ENCODE assay signal across 11 cellular contexts in the genomic region with DNA sequence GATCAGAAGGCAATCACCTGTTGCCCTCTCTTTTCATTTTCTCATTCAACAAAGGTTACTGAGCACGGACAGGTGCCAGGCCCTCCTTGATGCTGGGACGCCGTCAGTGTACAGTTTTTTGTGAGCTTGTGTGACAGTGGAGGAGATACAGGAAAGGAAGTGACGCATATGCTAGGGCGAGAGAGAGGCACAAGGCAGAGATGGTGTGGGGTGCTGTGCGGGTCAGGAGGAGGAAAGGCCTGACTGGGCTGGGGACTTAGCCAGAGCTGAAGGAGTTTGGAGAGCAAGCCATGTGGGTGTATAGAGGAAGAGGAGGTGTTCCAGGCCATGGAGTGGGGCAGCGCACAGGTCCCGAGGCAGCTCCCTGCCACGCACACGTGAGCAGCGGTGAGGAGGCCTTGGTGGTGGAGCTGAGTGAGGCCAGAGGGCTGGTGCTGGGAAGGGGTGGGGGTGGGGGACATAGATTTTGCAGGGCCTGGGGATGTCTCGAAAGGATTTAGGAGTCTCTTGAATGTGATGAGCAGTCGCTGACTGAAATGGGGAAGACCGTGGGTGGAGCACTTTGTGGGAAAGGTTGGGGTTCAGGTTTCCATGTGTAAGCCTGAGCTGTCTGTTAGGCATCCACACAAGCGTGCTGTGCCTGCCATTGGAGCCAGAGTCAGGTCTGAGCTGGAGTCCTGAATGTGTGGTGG. TPM values are rescaled to one million over a fixed set of nuclear protein-coding genes. Genes with fewer than 3 reads are reported as not detected.
A peak's percentile ranks its signal among the peaks of the same experiment; 100 is the strongest.
DNase-seq lines count a peak whose midpoint lies in the region; ATAC-seq and TF ChIP-seq lines count a peak whose summit lies in the region.
"Had no signal": no experiment of that assay in that cellular context is flagged by ENCODE, and none has a peak within 500 bp of the region (broad histone marks: within the 10 kb centered on the region; RNA-seq: fewer than 3 reads in every experiment).

No MANE protein-coding gene starts in this region.

- H3K36me3 Mint-ChIP-seq in CD4-positive, alpha-beta T cell (ENCODE audit: low read depth), result peaks cover 80% of the 10 kb centered on the region
- H3K36me3 Mint-ChIP-seq in T-helper 1 cell treated with Interleukin-12 subunit alpha and Interleukin-12 subunit beta and Interleukin-4 antibody, amounts not matched to agents 30 μg/mL and 1 μg/mL, for 36 hours (ENCODE audit: low read depth), result peaks cover 41% of the 10 kb centered on the region
- H3K36me3 Mint-ChIP-seq in naive thymus-derived CD8-positive, alpha-beta T cell, result peaks cover 0 to 84% (median 15%) of the 10 kb centered on the region in 3 donors
- peaks cover 33% of the 10 kb centered on the region for H3K36me3 Mint-ChIP-seq in endothelial cell (ENCODE audit: low read depth, unreplicated experiment)

- H3K27me3 ChIP-seq in CD4-positive, alpha-beta T cell (ENCODE audit: control insufficient read depth, insufficient read depth, low read length), result no peaks in the 10 kb centered on the region
- no peaks in the 10 kb centered on the region for H3K27me3 ChIP-seq in psoas muscle (ENCODE audit: insufficient read depth in 3 of 3, low read length in 2 of 3)

- 91 to 94% (median 93%) methylated on average over 15 of the region's 15 CpGs for WGBS in psoas muscle, 3 donors

- peaks cover 13% of the 10 kb centered on the region for H3K4me1 ChIP-seq in psoas muscle

- POLR2A ChIA-PET in CD4-positive, alpha-beta T cell (lab: Charles Lee), result interaction anchor here (1.1 to 2.9 kb wide), 2 partner anchors 26 to 31 kb away, joined by 4 to 15 read pairs; no protein-coding TSS in a partner anchor
- POLR2A ChIA-PET in naive thymus-derived CD8-positive, alpha-beta T cell (lab: Charles Lee), result interaction anchor here (0.9 to 1.5 kb wide), 2 partner anchors 25 to 45 kb away, joined by 3 to 5 read pairs; no protein-coding TSS in a partner anchor

- intact Hi-C loops in CD4-positive, alpha-beta T cell (cut with DNase I, micrococcal nuclease), result no loop called here
- intact Hi-C loops in psoas muscle (cut with DNase I), result no loop called here

- peaks cover 0 to 70% of the 10 kb centered on the region in 2 donors for H3K36me3 ChIP-seq in psoas muscle (ENCODE audit: insufficient read depth in 1 of 2, low read depth in 1 of 2)

- TF ChIP-seq CTCF in CD4-positive, alpha-beta T cell (IDR thresholded peaks at IDR 0.05), result no peak
- no peak for TF ChIP-seq CTCF in psoas muscle (IDR thresholded peaks at IDR 0.05)
- TF ChIP-seq CTCF in endothelial cell (IDR thresholded peaks at IDR 0.05; ENCODE audit: unreplicated experiment), result no peak

- ATAC-seq in CD4-positive, alpha-beta T cell (ENCODE audit: poor library complexity), result peak; percentile 83
- no peak for ATAC-seq in naive thymus-derived CD8-positive, alpha-beta T cell
- ATAC-seq in psoas muscle (no peak), HG02571 (IDR thresholded peaks at IDR 0.05; ENCODE audit: unreplicated experiment) (no peak)
- ATAC-seq: sciatic nerve had no signal

- peak overlapping the region; percentile 54 for H3K27ac ChIP-seq in CD4-positive, alpha-beta T cell (ENCODE audit: low read depth, low read length)
- no peak overlapping the region for H3K27ac ChIP-seq in psoas muscle

- peak overlapping the region; percentile 85 for H3K4me3 Mint-ChIP-seq in CD4-positive, alpha-beta T cell
- peak overlapping the region; percentile 83 for H3K4me3 Mint-ChIP-seq in T-helper 1 cell treated with Interleukin-12 subunit alpha and Interleukin-12 subunit beta and Interleukin-4 antibody, amounts not matched to agents 30 μg/mL and 1 μg/mL, for 36 hours
- peak overlapping the region in 1 of 10 donors; percentile 22 for H3K4me3 Mint-ChIP-seq in naive thymus-derived CD8-positive, alpha-beta T cell
- H3K4me3 Mint-ChIP-seq in endothelial cell (ENCODE audit: unreplicated experiment), result no peak overlapping the region

- CTCF ChIA-PET in CD4-positive, alpha-beta T cell (lab: Charles Lee), result interaction anchor here (1.5 kb wide), 1 partner anchor 16 kb away, joined by 3 read pairs; no protein-coding TSS in a partner anchor

- no peaks in the 10 kb centered on the region for H3K9me3 ChIP-seq in CD4-positive, alpha-beta T cell (ENCODE audit: control insufficient read depth, low read length)
- no peaks in the 10 kb centered on the region for H3K9me3 ChIP-seq in psoas muscle

- H3K4me1 Mint-ChIP-seq in CD4-positive, alpha-beta T cell (ENCODE audit: low read depth), result peaks cover 15% of the 10 kb centered on the region
- peaks cover 26% of the 10 kb centered on the region for H3K4me1 Mint-ChIP-seq in T-helper 1 cell treated with Interleukin-12 subunit alpha and Interleukin-12 subunit beta and Interleukin-4 antibody, amounts not matched to agents 30 μg/mL and 1 μg/mL, for 36 hours (ENCODE audit: low read depth)
- H3K4me1 Mint-ChIP-seq in naive thymus-derived CD8-positive, alpha-beta T cell, result peaks cover 6 to 14% (median 11%) of the 10 kb centered on the region in 4 donors
- peaks cover 4% of the 10 kb centered on the region for H3K4me1 Mint-ChIP-seq in endothelial cell (ENCODE audit: unreplicated experiment)

- H3K27ac Mint-ChIP-seq in CD4-positive, alpha-beta T cell, result peak overlapping the region; percentile 95
- peak overlapping the region; percentile 91 for H3K27ac Mint-ChIP-seq in T-helper 1 cell treated with Interleukin-12 subunit alpha and Interleukin-12 subunit beta and Interleukin-4 antibody, amounts not matched to agents 30 μg/mL and 1 μg/mL, for 36 hours
- H3K27ac Mint-ChIP-seq in naive thymus-derived CD8-positive, alpha-beta T cell, result peak overlapping the region in 9 of 10 donors; percentile 52 to 93 (median 69)
- H3K27ac Mint-ChIP-seq in endothelial cell (ENCODE audit: unreplicated experiment), result no peak overlapping the region

- no peaks in the 10 kb centered on the region for H3K27me3 Mint-ChIP-seq in CD4-positive, alpha-beta T cell
- H3K27me3 Mint-ChIP-seq in T-helper 1 cell treated with Interleukin-12 subunit alpha and Interleukin-12 subunit beta and Interleukin-4 antibody, amounts not matched to agents 30 μg/mL and 1 μg/mL, for 36 hours (ENCODE audit: low read depth), result no peaks in the 10 kb centered on the region
- H3K27me3 Mint-ChIP-seq in naive thymus-derived CD8-positive, alpha-beta T cell, result no peaks in the 10 kb centered on the region
- H3K27me3 Mint-ChIP-seq in endothelial cell (ENCODE audit: unreplicated experiment), result peaks cover 6% of the 10 kb centered on the region

- peak in 5 of 10 experiments; percentile 11 to 33 (median 22) for DNase-seq in CD4-positive, alpha-beta T cell
- DNase-seq in activated effector memory CD4-positive, alpha-beta T cell treated with anti-CD3 and anti-CD28 coated beads, Interleukin-2, amount 50 U/mL, for 16 hours, result peak; percentile 76
- no peak for DNase-seq in naive thymus-derived CD8-positive, alpha-beta T cell
- DNase-seq in psoas muscle (no peak), endothelial cell (ENCODE audit: low spot score) (no peak), NCI-H2196 treated with DMSO at 0.1 percent for 48 hours (lab: John Stamatoyannopoulos, UW; ENCODE audit: unreplicated experiment) (no peak)
- DNase-seq: KG1, NCI-H2081 treated with DMSO at 0.1 percent for 48 hours had no signal

- H3K9me3 Mint-ChIP-seq in CD4-positive, alpha-beta T cell, result no peaks in the 10 kb centered on the region
- no peaks in the 10 kb centered on the region for H3K9me3 Mint-ChIP-seq in T-helper 1 cell treated with Interleukin-12 subunit alpha and Interleukin-12 subunit beta and Interleukin-4 antibody, amounts not matched to agents 30 μg/mL and 1 μg/mL, for 36 hours
- no peaks in the 10 kb centered on the region for H3K9me3 Mint-ChIP-seq in naive thymus-derived CD8-positive, alpha-beta T cell
- H3K9me3 Mint-ChIP-seq in endothelial cell (ENCODE audit: unreplicated experiment), result no peaks in the 10 kb centered on the region

- no peak overlapping the region for H3K4me3 ChIP-seq in psoas muscle

RNA-seq across cellular contexts. Expression of a gene that starts 46.0 kb away (rescaled TPM):
- total RNA-seq in CD4-positive, alpha-beta T cell, result 100 to 1,000 TPM in 1 of 2 experiments, 10 to 100 TPM in 1; 98.1 to 101 TPM
- total RNA-seq in naive thymus-derived CD8-positive, alpha-beta T cell, result 100 to 1,000 TPM in 1 of 2 experiments, 10 to 100 TPM in 1; 97.3 to 107 TPM
- 10 to 100 TPM; 17.7 to 33.1 (median 22.8) TPM for polyA plus RNA-seq in naive thymus-derived CD8-positive, alpha-beta T cell
- 10 to 100 TPM; 13.3 to 22.2 (median 20.4) TPM for total RNA-seq in psoas muscle
- 10 to 100 TPM in 1 of 3 donors, 1 to 10 TPM in 2; 6.4 to 21.4 (median 8.5) TPM for polyA plus RNA-seq in psoas muscle
- total RNA-seq in endothelial cell (ENCODE audit: unreplicated experiment), result 28.4 TPM

RNA-seq across cellular contexts. Expression of a gene that starts 49.1 kb away (rescaled TPM):
- total RNA-seq in CD4-positive, alpha-beta T cell, result 10 to 100 TPM; 38.0 to 40.6 TPM
- total RNA-seq in naive thymus-derived CD8-positive, alpha-beta T cell, result 10 to 100 TPM in 1 of 2 experiments, 1 to 10 TPM in 1; 9.0 to 12.4 TPM
- polyA plus RNA-seq in naive thymus-derived CD8-positive, alpha-beta T cell, result 10 to 100 TPM in 1 of 3 donors, 1 to 10 TPM in 2; 6.2 to 12.6 (median 6.3) TPM
- total RNA-seq in psoas muscle (1 to 10 TPM in 3 of 4 donors, under 1 TPM in 1; 0.56 to 3.2 (median 2.8) TPM), endothelial cell (ENCODE audit: unreplicated experiment) (11.0 TPM)
- polyA plus RNA-seq in psoas muscle, result 1 to 10 TPM; 2.2 to 8.8 (median 3.0) TPM
